ENCODE assay signal across 23 cellular contexts in the genomic region with DNA sequence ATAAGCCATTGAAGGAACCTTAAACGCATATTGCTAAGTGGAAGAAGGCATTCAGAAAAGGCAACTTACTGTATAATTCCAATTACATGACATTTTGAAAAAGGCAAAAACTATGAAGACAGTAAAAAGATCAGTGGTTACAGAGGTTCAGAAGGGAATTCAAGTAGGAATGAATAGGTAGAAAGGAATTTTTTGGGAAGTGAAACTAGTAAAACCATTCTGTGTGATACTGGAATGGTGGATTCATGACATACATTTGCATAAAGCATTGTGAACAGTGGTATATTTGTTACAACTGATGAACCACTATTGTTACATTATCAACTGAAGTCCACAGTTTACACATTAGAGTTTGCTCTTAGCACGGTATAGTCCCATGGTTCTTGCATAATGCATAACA.
DNase-seq lines count a peak whose midpoint lies in the region; ATAC-seq, FAIRE-seq and TF ChIP-seq lines count a peak whose summit lies in the region.
"Had no signal": no experiment of that assay in that cellular context is flagged by ENCODE, and none has a peak within 500 bp of the region (broad histone marks: within the 10 kb centered on the region; RNA-seq: fewer than 3 reads in every experiment).

No MANE protein-coding gene starts in this region.

- DNase-seq in AG09309 (ENCODE audit: low read depth) (peak; percentile 10), HT1080 (ENCODE audit: low read depth) (peak; percentile 17), K562 (ENCODE audit: extremely low read depth in 1 of 4, low spot score in 3 of 4) (no peak), kidney tubule cell (ENCODE audit: low spot score) (peak; percentile 62), NCI-H524 (lab: John Stamatoyannopoulos, UW) (no peak), NCI-H774 (lab: John Stamatoyannopoulos, UW) (no peak)
- DNase-seq: activated CD4-positive, alpha-beta T cell treated with anti-CD3 and anti-CD28 coated beads for 4 hours; activated CD8-positive, alpha-beta memory T cell treated with anti-CD3 and anti-CD28 coated beads, Interleukin-2, amount 10 ng/mL, durations not matched to agents 7 days and 5 days; activated naive CD8-positive, alpha-beta T cell treated with anti-CD3 and anti-CD28 coated beads, Interleukin-2, amount 50 U/mL, for 24 hours; Caco-2; central memory CD4-positive, alpha-beta T cell; effector memory CD4-positive, alpha-beta T cell; left lung; NCI-H1417; NCI-H2171; ovary; Peyer's patch; sigmoid colon; stimulated activated CD4-positive, alpha-beta T cell treated with anti-CD3 and anti-CD28 coated beads, Interleukin-2, amount 100 ng/mL, for 24 hours had no signal

- no peak for TF ChIP-seq EP300 in K562 (IDR thresholded peaks at IDR 0.05; ENCODE audit: low read length)

- H2AFZ ChIP-seq in K562 (ENCODE audit: low read depth, low read length): no peak overlapping the region

- no peak for TF ChIP-seq CTCF in AG09309 (IDR thresholded peaks at IDR 0.05; ENCODE audit: control insufficient read depth, insufficient read depth, low read depth, low read length, missing control alignments)
- TF ChIP-seq CTCF in K562 (IDR thresholded peaks at IDR 0.05 in 2 of 3, conservative IDR thresholded peaks at IDR 0.05 in 1 of 3; ENCODE audit: insufficient read depth in 2 of 3, low read depth in 1 of 3, low read length in 3 of 3): no peak

- H3K4me1 Mint-ChIP-seq in stimulated activated memory B cell treated with anti-CD40 and anti-IgM and Interleukin-4, amounts not matched to agents 10 μg/mL and 1 μg/mL and 100 μg/mL, for 72 hours: no peaks in the 10 kb centered on the region
- H3K4me1 Mint-ChIP-seq: activated CD8-positive, alpha-beta memory T cell treated with anti-CD3 and anti-CD28 coated beads, Interleukin-2, amount 10 ng/mL, durations not matched to agents 7 days and 5 days; activated naive CD8-positive, alpha-beta T cell treated with anti-CD3 and anti-CD28 coated beads, Interleukin-2, amount 50 U/mL, for 24 hours had no signal

- no peak overlapping the region for H3K4me2 ChIP-seq in K562 (ENCODE audit: insufficient read depth, low read length)

- peak; percentile 42 for FAIRE-seq in K562 (lab: Jason Lieb, UNC)
- FAIRE-seq: urothelium cell line had no signal

- intact Hi-C loops in K562 (cut with micrococcal nuclease): no loop called here

- H3K9me1 ChIP-seq in K562 (ENCODE audit: control insufficient read depth, insufficient read depth, low read length): no peaks in the 10 kb centered on the region

- no peaks in the 10 kb centered on the region for H3K27me3 Mint-ChIP-seq in stimulated activated memory B cell treated with anti-CD40 and anti-IgM and Interleukin-4, amounts not matched to agents 10 μg/mL and 1 μg/mL and 100 μg/mL, for 72 hours
- H3K27me3 Mint-ChIP-seq: activated CD8-positive, alpha-beta memory T cell treated with anti-CD3 and anti-CD28 coated beads, Interleukin-2, amount 10 ng/mL, durations not matched to agents 7 days and 5 days; activated naive CD8-positive, alpha-beta T cell treated with anti-CD3 and anti-CD28 coated beads, Interleukin-2, amount 50 U/mL, for 24 hours had no signal

- POLR2A ChIA-PET in K562 (lab: Yijun Ruan, JAX): interaction anchor here (1.4 kb wide), 1 partner anchor 10 kb away, joined by 5 read pairs; no protein-coding TSS in a partner anchor

- peaks cover 11% of the 10 kb centered on the region for H3K9me3 ChIP-seq in K562 (replicated peaks; ENCODE audit: control insufficient read depth, insufficient read depth, low read depth, low read length)
- H3K9me3 ChIP-seq: Peyer's patch, sigmoid colon had no signal

- no TSS peak for BruUV-seq in K562 (replicated peaks; lab: Mats Ljungman, UMichigan)

- no peaks in the 10 kb centered on the region for H3K27me3 ChIP-seq in K562 (ENCODE audit: control insufficient read depth in 2 of 2, insufficient read depth in 2 of 2, low read length in 2 of 2)
- H3K27me3 ChIP-seq: left lung, ovary, Peyer's patch, sigmoid colon had no signal

- peaks cover 4% of the 10 kb centered on the region for H3K9me3 Mint-ChIP-seq in stimulated activated memory B cell treated with anti-CD40 and anti-IgM and Interleukin-4, amounts not matched to agents 10 μg/mL and 1 μg/mL and 100 μg/mL, for 72 hours

- 90% methylated on average over 2 of the region's 2 CpGs for WGBS in K562 (ENCODE audit: insufficient coverage, low coverage, missing lambda C conversion rate)

- CTCF ChIA-PET in K562 (lab: Yijun Ruan, JAX; ENCODE audit: low intra/inter-chr PET ratio): no interaction called here

- no peak for TF ChIP-seq POLR2A in K562 (conservative IDR thresholded peaks at IDR 0.05)

- no peaks in the 10 kb centered on the region for H4K20me1 ChIP-seq in K562 (replicated peaks; ENCODE audit: control insufficient read depth, insufficient read depth, low read length)

- no peak overlapping the region for H3K27ac ChIP-seq in K562 (ENCODE audit: extremely low read depth, low read depth, low read length)
- H3K27ac ChIP-seq: left lung, ovary, Peyer's patch, sigmoid colon had no signal

- no peak overlapping the region for H3K27ac Mint-ChIP-seq in stimulated activated memory B cell treated with anti-CD40 and anti-IgM and Interleukin-4, amounts not matched to agents 10 μg/mL and 1 μg/mL and 100 μg/mL, for 72 hours
- H3K27ac Mint-ChIP-seq: activated CD8-positive, alpha-beta memory T cell treated with anti-CD3 and anti-CD28 coated beads, Interleukin-2, amount 10 ng/mL, durations not matched to agents 7 days and 5 days; activated naive CD8-positive, alpha-beta T cell treated with anti-CD3 and anti-CD28 coated beads, Interleukin-2, amount 50 U/mL, for 24 hours; activated T-helper 2 cell treated with anti-CD3 and anti-CD28 coated beads, Interferon-gamma antibody, Interleukin-2, Interleukin-4, amounts not matched to agents 10 μg/mL and 5 μg/mL and 100 μg/mL, durations not matched to agents 14 hours and 24 hours and 36 hours had no signal

- no peaks in the 10 kb centered on the region for H3K79me2 ChIP-seq in K562 (ENCODE audit: control insufficient read depth, insufficient read depth, low read length)

- in situ Hi-C loops in K562 (cut with MboI): no loop called here

- peaks cover 15% of the 10 kb centered on the region; the same call in 2 of the 3 replicates for H3K36me3 ChIP-seq in K562 (ENCODE audit: control insufficient read depth, insufficient read depth, low read length)
- H3K36me3 ChIP-seq: ovary had no signal

- no peak overlapping the region for H3K4me3 Mint-ChIP-seq in stimulated activated memory B cell treated with anti-CD40 and anti-IgM and Interleukin-4, amounts not matched to agents 10 μg/mL and 1 μg/mL and 100 μg/mL, for 72 hours
- H3K4me3 Mint-ChIP-seq: activated CD8-positive, alpha-beta memory T cell treated with anti-CD3 and anti-CD28 coated beads, Interleukin-2, amount 10 ng/mL, durations not matched to agents 7 days and 5 days; activated naive CD8-positive, alpha-beta T cell treated with anti-CD3 and anti-CD28 coated beads, Interleukin-2, amount 50 U/mL, for 24 hours had no signal

- TF ChIP-seq RAD21 in K562 (CRISPR knock-in tag; conservative IDR thresholded peaks at IDR 0.05 in 1 of 2, IDR thresholded peaks at IDR 0.05 in 1 of 2): no peak

- H3K9ac ChIP-seq in K562 (ENCODE audit: insufficient read depth in 1 of 2, low read depth in 2 of 2, low read length in 2 of 2): no peak overlapping the region

- H3K36me3 Mint-ChIP-seq in stimulated activated memory B cell treated with anti-CD40 and anti-IgM and Interleukin-4, amounts not matched to agents 10 μg/mL and 1 μg/mL and 100 μg/mL, for 72 hours: peaks cover 37% of the 10 kb centered on the region

- no peak for ATAC-seq in K562
- no peak for ATAC-seq in stimulated activated memory B cell treated with anti-CD40 and anti-IgM and Interleukin-4, amounts not matched to agents 10 μg/mL and 1 μg/mL and 100 μg/mL, for 72 hours
- no peak for ATAC-seq in HG02759 (IDR thresholded peaks at IDR 0.05; ENCODE audit: unreplicated experiment)
- ATAC-seq: activated CD8-positive, alpha-beta memory T cell treated with anti-CD3 and anti-CD28 coated beads, Interleukin-2, amount 10 ng/mL, durations not matched to agents 7 days and 5 days; activated naive CD8-positive, alpha-beta T cell treated with anti-CD3 and anti-CD28 coated beads, Interleukin-2, amount 50 U/mL, for 24 hours; left lung had no signal

- H3K4me1 ChIP-seq in K562 (replicated peaks in 1 of 2; ENCODE audit: control insufficient read depth in 2 of 2, insufficient read depth in 2 of 2, low read length in 2 of 2): no peaks in the 10 kb centered on the region
- H3K4me1 ChIP-seq: Caco-2, left lung, Peyer's patch, sigmoid colon had no signal

- H3K4me3 ChIP-seq in AG09309 (ENCODE audit: control insufficient read depth, low read depth, low read length) (no peak overlapping the region), K562 (no peak overlapping the region)
- H3K4me3 ChIP-seq: left lung, ovary, Peyer's patch, sigmoid colon had no signal

TF ChIP-seq in K562, 482 proteins besides CTCF, POLR2A, EP300 and RAD21 (continues in another document):
- TF ChIP-seq, protein P1, sequence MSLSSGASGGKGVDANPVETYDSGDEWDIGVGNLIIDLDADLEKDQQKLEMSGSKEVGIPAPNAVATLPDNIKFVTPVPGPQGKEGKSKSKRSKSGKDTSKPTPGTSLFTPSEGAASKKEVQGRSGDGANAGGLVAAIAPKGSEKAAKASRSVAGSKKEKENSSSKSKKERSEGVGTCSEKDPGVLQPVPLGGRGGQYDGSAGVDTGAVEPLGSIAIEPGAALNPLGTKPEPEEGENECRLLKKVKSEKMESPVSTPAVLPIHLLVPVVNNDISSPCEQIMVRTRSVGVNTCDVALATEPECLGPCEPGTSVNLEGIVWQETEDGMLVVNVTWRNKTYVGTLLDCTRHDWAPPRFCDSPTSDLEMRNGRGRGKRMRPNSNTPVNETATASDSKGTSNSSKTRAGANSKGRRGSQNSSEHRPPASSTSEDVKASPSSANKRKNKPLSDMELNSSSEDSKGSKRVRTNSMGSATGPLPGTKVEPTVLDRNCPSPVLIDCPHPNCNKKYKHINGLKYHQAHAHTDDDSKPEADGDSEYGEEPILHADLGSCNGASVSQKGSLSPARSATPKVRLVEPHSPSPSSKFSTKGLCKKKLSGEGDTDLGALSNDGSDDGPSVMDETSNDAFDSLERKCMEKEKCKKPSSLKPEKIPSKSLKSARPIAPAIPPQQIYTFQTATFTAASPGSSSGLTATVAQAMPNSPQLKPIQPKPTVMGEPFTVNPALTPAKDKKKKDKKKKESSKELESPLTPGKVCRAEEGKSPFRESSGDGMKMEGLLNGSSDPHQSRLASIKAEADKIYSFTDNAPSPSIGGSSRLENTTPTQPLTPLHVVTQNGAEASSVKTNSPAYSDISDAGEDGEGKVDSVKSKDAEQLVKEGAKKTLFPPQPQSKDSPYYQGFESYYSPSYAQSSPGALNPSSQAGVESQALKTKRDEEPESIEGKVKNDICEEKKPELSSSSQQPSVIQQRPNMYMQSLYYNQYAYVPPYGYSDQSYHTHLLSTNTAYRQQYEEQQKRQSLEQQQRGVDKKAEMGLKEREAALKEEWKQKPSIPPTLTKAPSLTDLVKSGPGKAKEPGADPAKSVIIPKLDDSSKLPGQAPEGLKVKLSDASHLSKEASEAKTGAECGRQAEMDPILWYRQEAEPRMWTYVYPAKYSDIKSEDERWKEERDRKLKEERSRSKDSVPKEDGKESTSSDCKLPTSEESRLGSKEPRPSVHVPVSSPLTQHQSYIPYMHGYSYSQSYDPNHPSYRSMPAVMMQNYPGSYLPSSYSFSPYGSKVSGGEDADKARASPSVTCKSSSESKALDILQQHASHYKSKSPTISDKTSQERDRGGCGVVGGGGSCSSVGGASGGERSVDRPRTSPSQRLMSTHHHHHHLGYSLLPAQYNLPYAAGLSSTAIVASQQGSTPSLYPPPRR (CRISPR knock-in tag; IDR thresholded peaks at IDR 0.05; ENCODE audit: borderline replicate concordance): no peak

Comparison
In these comparisons a context has a peak if more than half of its experiments do, and no peak if none do; other contexts are left out.
1. DNase-seq: peak in AG09309 (single experiment), HT1080 (single experiment) and kidney tubule cell (single experiment); none in K562 (0 of 4), NCI-H524 (0 of 2) and NCI-H774 (single experiment).